ENCODE assay signal across 8 cellular contexts in the genomic region with DNA sequence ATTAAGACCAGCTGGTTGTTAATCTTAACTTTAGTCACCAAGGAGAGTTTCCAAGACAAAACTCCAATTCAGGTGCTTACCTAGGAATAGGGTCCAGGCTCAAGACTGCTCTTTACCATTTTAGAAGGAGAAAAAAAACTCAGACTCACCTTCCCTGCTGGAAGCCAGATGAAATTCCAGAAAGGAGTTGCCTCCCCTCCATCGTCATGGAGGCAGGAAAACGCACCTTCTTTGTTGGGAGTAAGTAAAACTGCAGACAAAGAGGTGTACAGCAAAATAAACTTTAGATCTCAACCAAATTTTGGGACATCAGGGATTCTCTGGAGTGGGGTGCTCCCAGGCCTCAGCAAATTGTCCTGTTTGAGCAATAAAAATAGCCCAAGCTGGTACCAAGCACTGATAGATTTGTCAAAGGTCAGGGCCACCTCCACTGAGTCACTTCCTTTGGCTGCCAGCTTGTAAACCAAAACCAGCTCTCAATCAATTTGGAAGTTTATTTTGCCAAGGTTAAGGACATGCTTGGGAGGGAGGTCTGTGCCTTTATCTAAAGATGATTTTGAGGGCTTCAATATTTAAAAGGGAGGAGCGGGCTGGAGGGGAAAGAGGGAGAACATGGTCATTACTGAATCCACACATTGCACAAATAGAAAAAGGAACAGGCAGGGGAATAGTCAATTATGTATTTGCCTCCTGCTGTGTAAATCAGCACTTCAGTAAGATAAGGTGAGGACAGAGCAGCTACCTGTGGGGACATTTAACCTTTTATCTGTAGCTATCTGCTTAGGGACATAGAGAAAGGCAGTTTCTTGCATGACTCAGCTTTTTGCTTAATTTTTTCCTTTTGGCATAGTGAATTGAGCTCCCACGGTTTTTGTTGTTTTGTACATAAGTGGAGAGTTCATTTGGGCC. TPM values are rescaled to one million over a fixed set of nuclear protein-coding genes. Genes with fewer than 3 reads are reported as not detected.
DNase-seq lines count a peak whose midpoint lies in the region; ATAC-seq and TF ChIP-seq lines count a peak whose summit lies in the region.

No MANE protein-coding gene starts in this region.

- H3K9me3 ChIP-seq in HUES64 (ENCODE audit: insufficient read depth, low read depth, low read length) (no peaks in the 10 kb centered on the region), stomach (no peaks in the 10 kb centered on the region)

- H3K27me3 Mint-ChIP-seq in immature natural killer cell (ENCODE audit: low read depth in 3 of 3): peaks cover 2 to 10% (median 7%) of the 10 kb centered on the region in 3 donors

- H3K27ac Mint-ChIP-seq in activated naive CD4-positive, alpha-beta T cell treated with anti-CD3 and anti-CD28 coated beads, Interleukin-2, amount 50 U/mL, for 72 hours: peak overlapping the region; percentile 90 to 93
- H3K27ac Mint-ChIP-seq in immature natural killer cell: peak overlapping the region; percentile 80 to 96 (median 92)

- TF ChIP-seq EP300 in stomach (IDR thresholded peaks at IDR 0.05): no peak

- H3K9ac ChIP-seq in HUES64 (ENCODE audit: low read depth, low read length): peak overlapping the region; percentile 81; the same call in 1 of the 2 replicates

- H3K27me3 ChIP-seq in HUES64 (ENCODE audit: insufficient read depth, low read length) (no peaks in the 10 kb centered on the region; the same call in 1 of the 2 replicates), stomach (no peaks in the 10 kb centered on the region)

- peaks cover 30 to 49% of the 10 kb centered on the region in 2 donors for H3K4me1 Mint-ChIP-seq in immature natural killer cell

- intact Hi-C loops in stomach (cut with DNase I; ENCODE audit: low total_unique reads): no loop called here
- intact Hi-C loops in posterior cingulate gyrus (cut with DNase I): loop anchor here (2.0 to 10.0 kb wide), 4 partner anchors 105 to 282 kb away; partner anchors contain the start of gene B9D1

- H3K4me3 Mint-ChIP-seq in immature natural killer cell: peak overlapping the region; percentile 94 to 98 (median 96)

- WGBS in HUES64: 18% methylated on average over 3 of the region's 4 CpGs
- WGBS in stomach, 5 donors: 58 to 66% (median 61%) methylated on average over 4 of the region's 4 CpGs

- DNase-seq in AG10803 (ENCODE audit: low read depth): peak; percentile 9
- no peak for DNase-seq in activated naive CD4-positive, alpha-beta T cell treated with anti-CD3 and anti-CD28 coated beads, Interleukin-2, amount 50 U/mL, for 72 hours (ENCODE audit: low spot score in 2 of 2)
- DNase-seq in immature natural killer cell: peak in 1 of 3 donors; percentile 2
- no peak for DNase-seq in stomach
- DNase-seq in posterior cingulate gyrus: no peak

- TF ChIP-seq POLR2A in stomach (IDR thresholded peaks at IDR 0.05): no peak

- H3K4me1 ChIP-seq in HUES64 (ENCODE audit: insufficient read depth, low read length) (peaks cover 52% of the 10 kb centered on the region), stomach (peaks cover 50 to 67% (median 56%) of the 10 kb centered on the region in 4 donors)

- H3K9me3 Mint-ChIP-seq in activated naive CD4-positive, alpha-beta T cell treated with anti-CD3 and anti-CD28 coated beads, Interleukin-2, amount 50 U/mL, for 72 hours: no peaks in the 10 kb centered on the region
- no peaks in the 10 kb centered on the region for H3K9me3 Mint-ChIP-seq in immature natural killer cell

- H3K36me3 Mint-ChIP-seq in activated naive CD4-positive, alpha-beta T cell treated with anti-CD3 and anti-CD28 coated beads, Interleukin-2, amount 50 U/mL, for 72 hours: peaks cover 0 to 7% of the 10 kb centered on the region in 2 donors
- H3K36me3 Mint-ChIP-seq in immature natural killer cell: peaks cover 0 to 3% (median 0%) of the 10 kb centered on the region in 3 donors

- TF ChIP-seq CTCF in AG10803 (conservative IDR thresholded peaks at IDR 0.05; ENCODE audit: low read length): no peak
- no peak for TF ChIP-seq CTCF in stomach (IDR thresholded peaks at IDR 0.05)

- ATAC-seq in activated naive CD4-positive, alpha-beta T cell treated with anti-CD3 and anti-CD28 coated beads, Interleukin-2, amount 50 U/mL, for 72 hours: no peak
- ATAC-seq in HG02884 (IDR thresholded peaks at IDR 0.05; ENCODE audit: unreplicated experiment) (no peak), GM19351 (IDR thresholded peaks at IDR 0.05; ENCODE audit: unreplicated experiment) (no peak)

- H3K27ac ChIP-seq in HUES64 (ENCODE audit: low read depth, low read length): peak overlapping the region; percentile 57; the same call in 1 of the 2 replicates
- peak overlapping the region; percentile 91 to 98 (median 97) for H3K27ac ChIP-seq in stomach

- H3K36me3 ChIP-seq in HUES64 (ENCODE audit: insufficient read depth, low read length): peaks cover 8% of the 10 kb centered on the region
- no peaks in the 10 kb centered on the region for H3K36me3 ChIP-seq in stomach

- H3K4me3 ChIP-seq in AG10803 (ENCODE audit: low read length): peak overlapping the region; percentile 93
- H3K4me3 ChIP-seq in HUES64 (ENCODE audit: low read length): peak overlapping the region; percentile 66
- H3K4me3 ChIP-seq in stomach: peak overlapping the region in 3 of 4 donors; percentile 75 to 90 (median 79)

RNA-seq across cellular contexts. Expression of gene ALDH3A2, which starts 1.5 kb away (rescaled TPM):
- 69.2 TPM for polyA plus RNA-seq in HUES64 (2013, experiment 1 of 2)
- 63.8 TPM for polyA plus RNA-seq in HUES64 (2013, experiment 2 of 2)
- 10 to 100 TPM; 19.4 to 35.8 TPM for total RNA-seq in activated naive CD4-positive, alpha-beta T cell treated with anti-CD3 and anti-CD28 coated beads, Interleukin-2, amount 50 U/mL, for 72 hours
- polyA plus RNA-seq in immature natural killer cell (10 to 100 TPM; 19.8 to 37.4 (median 32.9) TPM), stomach (100 to 1,000 TPM in 1 of 3 donors, 10 to 100 TPM in 2; 26.8 to 107 (median 83.7) TPM)
- total RNA-seq in stomach: 100 to 1,000 TPM in 4 of 5 donors, 10 to 100 TPM in 1; 51.0 to 236 (median 156) TPM
